ENCODE assay signal across 1 cellular context in the genomic region with DNA sequence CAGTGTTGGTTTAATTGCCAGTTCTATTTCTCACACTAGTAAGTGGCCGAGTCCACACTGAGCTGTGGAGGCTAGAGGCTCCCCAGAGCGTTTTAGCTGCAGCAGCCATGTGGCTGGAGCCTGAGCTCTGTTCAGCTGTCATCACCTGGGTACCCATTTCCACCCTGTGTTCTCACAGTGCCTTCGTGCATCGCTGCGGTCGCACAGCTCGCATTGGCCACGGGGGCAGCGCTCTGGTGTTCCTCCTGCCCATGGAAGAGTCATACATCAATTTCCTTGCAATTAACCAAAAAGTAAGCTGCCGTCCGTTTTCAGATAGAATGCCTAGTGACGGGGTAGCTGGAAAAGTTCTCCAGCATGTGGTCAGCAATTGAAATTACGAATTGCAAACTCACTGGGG.
A peak's percentile ranks its signal among the peaks of the same experiment; 100 is the strongest.
TF ChIP-seq lines count a peak whose summit lies in the region.

No MANE protein-coding gene starts in this region.

TF ChIP-seq in K562, 482 proteins besides CTCF, POLR2A, EP300 and RAD21:
- TF ChIP-seq RBFOX2 (IDR thresholded peaks at IDR 0.05; ENCODE audit: low read depth, low read length) (peak; percentile 43; the same call in 1 of the 2 replicates), ZNF764 (CRISPR knock-in tag; IDR thresholded peaks at IDR 0.05; ENCODE audit: low read depth) (no peak), POLR2G (IDR thresholded peaks at IDR 0.05; ENCODE audit: low read depth, low read length) (peak; percentile 64)
